Comparison of ENCODE assay signal across 8 cellular contexts in the genomic region with DNA sequence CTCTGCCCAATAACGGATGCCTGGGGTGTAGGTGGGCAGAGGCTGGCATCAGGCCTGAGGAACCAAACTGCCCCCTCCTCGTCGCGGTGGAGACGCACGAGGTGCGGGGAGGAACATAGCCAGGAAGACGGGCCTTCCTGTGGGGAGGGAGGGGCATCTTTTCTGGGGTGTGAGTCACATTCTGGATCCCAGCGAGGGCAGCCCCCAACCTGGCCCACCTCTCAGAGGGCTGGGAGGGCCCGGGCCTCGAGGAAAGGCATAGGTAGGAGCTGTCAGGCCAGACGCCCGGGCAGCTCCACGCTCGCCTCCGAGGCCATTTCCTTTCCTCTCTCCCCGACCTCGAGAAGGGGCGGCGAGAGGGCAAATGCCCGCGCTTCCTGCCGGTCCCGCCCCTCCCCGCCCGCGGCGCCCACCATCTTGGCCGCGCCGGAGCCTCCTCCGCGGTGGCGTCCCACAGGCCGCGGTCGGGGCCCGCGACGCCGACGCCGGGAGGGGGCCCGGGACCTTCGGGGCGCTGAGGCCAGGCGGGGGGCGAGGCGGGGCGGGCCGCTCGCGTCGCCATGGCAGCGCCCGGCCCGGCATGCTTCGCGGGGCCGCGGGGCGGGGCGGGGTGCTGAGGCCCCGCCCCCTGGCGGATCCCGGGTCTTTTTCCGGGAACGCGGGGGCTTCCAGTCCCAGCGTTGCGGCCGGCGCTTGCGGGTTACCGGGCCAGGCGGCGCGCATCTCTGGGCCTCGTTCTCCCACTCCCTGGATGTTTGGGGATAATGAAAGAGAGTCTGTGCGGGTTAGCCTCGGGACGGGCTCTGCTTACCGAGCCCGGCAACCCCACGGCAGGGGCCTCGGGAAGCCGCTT. TPM values are rescaled to one million over a fixed set of nuclear protein-coding genes. Genes with fewer than 3 reads are reported as not detected.
DNase-seq lines count a peak whose midpoint lies in the region; ATAC-seq lines count a peak whose summit lies in the region.

No MANE protein-coding gene starts in this region.

- H3K9me3 ChIP-seq in effector memory CD4-positive, alpha-beta T cell (ENCODE audit: control insufficient read depth, low read length), result no peaks in the 10 kb centered on the region
- no peaks in the 10 kb centered on the region for H3K9me3 ChIP-seq in mesenchymal stem cell (ENCODE audit: control insufficient read depth, low read length)

- peak overlapping the region in 1 of 2 experiments; percentile 92 for H3K23ac ChIP-seq in mesenchymal stem cell (ENCODE audit: low read length in 2 of 2)

- H3K4me2 ChIP-seq in mesenchymal stem cell (ENCODE audit: low read length, poor library complexity, severe bottlenecking), result peak overlapping the region; percentile 84

- H2AK5ac ChIP-seq in mesenchymal stem cell (ENCODE audit: low read length, severe bottlenecking), result peak overlapping the region; percentile 81

- H2BK120ac ChIP-seq in mesenchymal stem cell (ENCODE audit: low read depth, low read length), result peak overlapping the region; percentile 98

- H3K36me3 ChIP-seq in effector memory CD4-positive, alpha-beta T cell (ENCODE audit: control insufficient read depth, insufficient read depth, low read length), result no peaks in the 10 kb centered on the region
- H3K36me3 ChIP-seq in mesenchymal stem cell (ENCODE audit: control insufficient read depth in 1 of 2, insufficient read depth in 2 of 2, low read depth in 1 of 2, low read length in 2 of 2), result peaks cover 0 to 6% of the 10 kb centered on the region in 2 experiments

- peak overlapping the region; percentile 84 to 93 for H2BK12ac ChIP-seq in mesenchymal stem cell (ENCODE audit: low read length in 2 of 2)

- WGBS in mesenchymal stem cell, result under 1% methylated on average over 68 of the region's 87 CpGs

- H2BK5ac ChIP-seq in mesenchymal stem cell (ENCODE audit: low read depth, low read length, poor library complexity, severe bottlenecking), result peak overlapping the region; percentile 50

- peak overlapping the region; percentile 77 for H3K4me3 ChIP-seq in effector memory CD4-positive, alpha-beta T cell (ENCODE audit: insufficient read depth, low read depth, low read length, poor library complexity, severe bottlenecking)
- peak overlapping the region; percentile 61 to 83 for H3K4me3 ChIP-seq in mesenchymal stem cell (ENCODE audit: insufficient read depth in 1 of 2, low read depth in 1 of 2, low read length in 2 of 2)

- no peaks in the 10 kb centered on the region for H3K27me3 ChIP-seq in effector memory CD4-positive, alpha-beta T cell (replicated peaks; ENCODE audit: control insufficient read depth, insufficient read depth, low read length, poor library complexity, severe bottlenecking)
- no peaks in the 10 kb centered on the region for H3K27me3 ChIP-seq in mesenchymal stem cell (ENCODE audit: control insufficient read depth in 1 of 2, insufficient read depth in 1 of 2, low read length in 2 of 2)

- H2AFZ ChIP-seq in mesenchymal stem cell (ENCODE audit: low read depth, low read length), result no peak overlapping the region

- H4K8ac ChIP-seq in mesenchymal stem cell (ENCODE audit: low read length), result peak overlapping the region; percentile 98

- peak overlapping the region in 1 of 2 experiments; percentile 92 for H3K14ac ChIP-seq in mesenchymal stem cell (ENCODE audit: low read length in 2 of 2)

- H3K9ac ChIP-seq in mesenchymal stem cell (ENCODE audit: low read length), result peak overlapping the region; percentile 95

- peaks cover 26% of the 10 kb centered on the region for H3K4me1 ChIP-seq in effector memory CD4-positive, alpha-beta T cell (ENCODE audit: control insufficient read depth, insufficient read depth, low read length, poor library complexity, severe bottlenecking)
- peaks cover 61% of the 10 kb centered on the region for H3K4me1 ChIP-seq in mesenchymal stem cell (ENCODE audit: control insufficient read depth, insufficient read depth, low read depth, low read length)

- H4K91ac ChIP-seq in mesenchymal stem cell (ENCODE audit: low read length), result peak overlapping the region; percentile 76

- ATAC-seq in HG02970 (IDR thresholded peaks at IDR 0.05; ENCODE audit: low FRiP score, unreplicated experiment), result peak; percentile 48

- H2BK15ac ChIP-seq in mesenchymal stem cell (ENCODE audit: low read depth, poor library complexity, severe bottlenecking), result peak overlapping the region; percentile 95

- H3K27ac ChIP-seq in effector memory CD4-positive, alpha-beta T cell (ENCODE audit: insufficient read depth, low read length, poor library complexity, severe bottlenecking), result peak overlapping the region; percentile 86
- H3K27ac ChIP-seq in mesenchymal stem cell (ENCODE audit: low read length, poor library complexity, severe bottlenecking), result peak overlapping the region; percentile 90

- peak overlapping the region; percentile 87 to 92 for H3K4ac ChIP-seq in mesenchymal stem cell (ENCODE audit: low read depth in 1 of 2, low read length in 2 of 2)

- H3K18ac ChIP-seq in mesenchymal stem cell (ENCODE audit: low read depth in 1 of 2, low read length in 2 of 2), result peak overlapping the region; percentile 92 to 98

- peaks cover 25% of the 10 kb centered on the region for H3K79me1 ChIP-seq in mesenchymal stem cell (replicated peaks; ENCODE audit: low read length, poor library complexity, severe bottlenecking)

- peak; percentile 17 for DNase-seq in DMS79 treated with DMSO at 0.1 percent for 48 hours (lab: John Stamatoyannopoulos, UW)
- no peak for DNase-seq in DMS79 (lab: John Stamatoyannopoulos, UW)
- DNase-seq in NCI-H748 (lab: John Stamatoyannopoulos, UW; ENCODE audit: unreplicated experiment), result peak; percentile 91
- DNase-seq in activated CD8-positive, alpha-beta memory T cell treated with anti-CD3 and anti-CD28 coated beads for 1 hour (ENCODE audit: extremely low read depth in 1 of 2, low read depth in 1 of 2), result peak; percentile 42 to 51
- peak; percentile 64 to 71 (median 66) for DNase-seq in effector memory CD4-positive, alpha-beta T cell
- DNase-seq in mesenchymal stem cell, result peak; percentile 84
- peak; percentile 65 for DNase-seq in stimulated activated CD8-positive, alpha-beta memory T cell treated with anti-CD3 and anti-CD28 coated beads, Interleukin-12 subunit alpha, Interleukin-12 subunit beta, amount 100 ng/mL, for 4 hours (ENCODE audit: low read depth)

RNA-seq across cellular contexts. Expression of a gene that starts 13.2 kb away (rescaled TPM):
- 24.1 TPM for polyA plus RNA-seq in mesenchymal stem cell (2013, experiment 1 of 2)
- 22.8 TPM for polyA plus RNA-seq in mesenchymal stem cell (2013, experiment 2 of 2)
